ENCODE assay signal across 24 cellular contexts in the genomic region with DNA sequence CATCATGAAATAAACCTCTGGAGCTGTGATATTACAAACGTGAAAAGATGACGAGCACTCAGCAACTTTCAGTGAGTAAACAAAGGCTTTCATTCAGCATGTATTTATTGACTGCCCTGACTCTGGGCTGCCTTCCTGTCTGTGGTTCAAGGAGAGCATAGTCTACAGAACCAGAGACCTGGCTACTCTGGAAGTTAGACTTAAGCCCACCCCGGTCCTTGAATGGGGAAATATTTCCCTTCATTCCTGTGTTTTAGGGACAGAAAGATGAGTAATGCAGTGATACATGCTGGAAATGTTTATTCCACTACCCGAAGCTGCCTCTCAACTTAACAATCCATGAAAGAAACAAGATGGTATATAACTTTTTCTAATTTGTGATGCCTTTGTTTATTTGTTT. TPM values are rescaled to one million over a fixed set of nuclear protein-coding genes. Genes with fewer than 3 reads are reported as not detected.
DNase-seq lines count a peak whose midpoint lies in the region; ATAC-seq and TF ChIP-seq lines count a peak whose summit lies in the region.
"Had no signal": no experiment of that assay in that cellular context is flagged by ENCODE, and none has a peak within 500 bp of the region (broad histone marks: within the 10 kb centered on the region; RNA-seq: fewer than 3 reads in every experiment).

No MANE protein-coding gene starts in this region.

- no peaks in the 10 kb centered on the region for H3K9me3 Mint-ChIP-seq in naive thymus-derived CD8-positive, alpha-beta T cell
- H3K9me3 Mint-ChIP-seq: stimulated activated effector memory CD8-positive, alpha-beta T cell treated with anti-CD3 and anti-CD28 coated beads, Interleukin-12 subunit alpha, Interleukin-12 subunit beta, amount 100 ng/mL, for 72 hours had no signal

- no peak overlapping the region for H3K4me3 Mint-ChIP-seq in naive thymus-derived CD8-positive, alpha-beta T cell
- H3K4me3 Mint-ChIP-seq: activated naive CD8-positive, alpha-beta T cell; stimulated activated effector memory CD8-positive, alpha-beta T cell treated with anti-CD3 and anti-CD28 coated beads, Interleukin-12 subunit alpha, Interleukin-12 subunit beta, amount 100 ng/mL, for 72 hours had no signal

- H3K27me3 Mint-ChIP-seq in naive thymus-derived CD8-positive, alpha-beta T cell, result no peaks in the 10 kb centered on the region
- H3K27me3 Mint-ChIP-seq: activated naive CD8-positive, alpha-beta T cell had no signal

- no peak for TF ChIP-seq CTCF in WI38 (IDR thresholded peaks at IDR 0.05; ENCODE audit: low read depth, low read length)

- peaks cover 0 to 2% (median 0%) of the 10 kb centered on the region in 4 donors for H3K4me1 Mint-ChIP-seq in naive thymus-derived CD8-positive, alpha-beta T cell
- H3K4me1 Mint-ChIP-seq: stimulated activated effector memory CD8-positive, alpha-beta T cell treated with anti-CD3 and anti-CD28 coated beads, Interleukin-12 subunit alpha, Interleukin-12 subunit beta, amount 100 ng/mL, for 72 hours had no signal

- DNase-seq in EL (peak; percentile 71), fibroblast of peridontal ligament (ENCODE audit: extremely low read depth) (peak; percentile 37), stromal cell of bone marrow (ENCODE audit: low read depth) (peak; percentile 5), OCI-M1 (lab: John Stamatoyannopoulos, UW) (no peak), NCI-H1417 (lab: John Stamatoyannopoulos, UW) (no peak)
- no peak for DNase-seq in naive thymus-derived CD8-positive, alpha-beta T cell
- DNase-seq: activated CD4-positive, CD25-positive, alpha-beta regulatory T cell treated with anti-CD3 and anti-CD28 coated beads, Interleukin-2, amount 50 U/mL, for 72 hours; DMS 273 treated with DMSO at 0.1 percent for 48 hours; effector CD8-positive, alpha-beta T cell; GF-D8; left ventricle myocardium superior; MG63; NCI-H146; NCI-H2171 treated with DMSO at 0.1 percent for 48 hours; NCI-H748 treated with DMSO at 0.1 percent for 48 hours; nucleus accumbens; PC-3; SIG-M5 had no signal

- H3K27ac Mint-ChIP-seq in naive thymus-derived CD8-positive, alpha-beta T cell, result no peak overlapping the region
- H3K27ac Mint-ChIP-seq: activated naive CD8-positive, alpha-beta T cell; stimulated activated effector memory CD8-positive, alpha-beta T cell treated with anti-CD3 and anti-CD28 coated beads, Interleukin-12 subunit alpha, Interleukin-12 subunit beta, amount 100 ng/mL, for 72 hours had no signal

- peak overlapping the region; percentile 6; the same call in 1 of the 2 replicates for H3K4me3 ChIP-seq in WI38 (ENCODE audit: low read depth, low read length)
- H3K4me3 ChIP-seq: MG63, right atrium auricular region had no signal

- H3K36me3 Mint-ChIP-seq in naive thymus-derived CD8-positive, alpha-beta T cell, result peaks cover 2 to 31% (median 14%) of the 10 kb centered on the region in 3 donors
- H3K36me3 Mint-ChIP-seq: stimulated activated effector memory CD8-positive, alpha-beta T cell treated with anti-CD3 and anti-CD28 coated beads, Interleukin-12 subunit alpha, Interleukin-12 subunit beta, amount 100 ng/mL, for 72 hours had no signal

- no peak for ATAC-seq in naive thymus-derived CD8-positive, alpha-beta T cell
- ATAC-seq: esophagus mucosa; HCT116; left ventricle myocardium superior; PC-3; stimulated activated effector memory CD8-positive, alpha-beta T cell treated with anti-CD3 and anti-CD28 coated beads, Interleukin-12 subunit alpha, Interleukin-12 subunit beta, amount 100 ng/mL, for 72 hours had no signal

- POLR2A ChIA-PET in naive thymus-derived CD8-positive, alpha-beta T cell (lab: Charles Lee), result no interaction called here

RNA-seq across cellular contexts. Expression of gene TRUB1, which starts 57.5 kb away (rescaled TPM):
- 10 to 100 TPM; 12.3 to 12.9 TPM for total RNA-seq in naive thymus-derived CD8-positive, alpha-beta T cell
- 10 to 100 TPM in 1 of 3 donors, 1 to 10 TPM in 2; 9.2 to 11.5 (median 9.7) TPM for polyA plus RNA-seq in naive thymus-derived CD8-positive, alpha-beta T cell

Comparison
In these comparisons a context has a peak if more than half of its experiments do, and no peak if none do; other contexts are left out.
1. DNase-seq: peak in EL (single experiment), fibroblast of peridontal ligament (single experiment) and stromal cell of bone marrow (single experiment); none in OCI-M1 (single experiment), NCI-H1417 (0 of 3) and naive thymus-derived CD8-positive, alpha-beta T cell (0 of 10).